ENCODE assay signal across 8 cellular contexts in genomic region chr2:219029829-219030165, GRCh38. TPM values are rescaled to one million over a fixed set of nuclear protein-coding genes. Genes with fewer than 3 reads are reported as not detected.
DNase-seq lines count a peak whose midpoint lies in the region; ATAC-seq and TF ChIP-seq lines count a peak whose summit lies in the region.

No MANE protein-coding gene starts in this region.

- peaks cover 74% of the 10 kb centered on the region for H3K27me3 Mint-ChIP-seq in central memory CD8-positive, alpha-beta T cell

- no peaks in the 10 kb centered on the region for H3K4me1 Mint-ChIP-seq in central memory CD8-positive, alpha-beta T cell

- ATAC-seq in HG02938 (IDR thresholded peaks at IDR 0.05; ENCODE audit: unreplicated experiment) = peak; percentile 75
- ATAC-seq in activated CD4-positive, CD25-positive, alpha-beta regulatory T cell treated with anti-CD3 and anti-CD28 coated beads, Interleukin-2, amount 50 U/mL, for 24 hours = peak; percentile 72 to 77
- peak; percentile 76 for ATAC-seq in central memory CD8-positive, alpha-beta T cell (replicated peaks; ENCODE audit: extremely low read depth, poor library complexity, severe bottlenecking)
- ATAC-seq in left lobe of liver = peak; percentile 100
- ATAC-seq in HG02870 (IDR thresholded peaks at IDR 0.05; ENCODE audit: unreplicated experiment) = no peak

- DNase-seq in NCI-H2196 treated with DMSO at 0.1 percent for 48 hours (lab: John Stamatoyannopoulos, UW; ENCODE audit: unreplicated experiment) = peak; percentile 61
- DNase-seq in central memory CD8-positive, alpha-beta T cell (ENCODE audit: low spot score in 2 of 2) = peak; percentile 57 to 73
- DNase-seq in left lobe of liver (ENCODE audit: low spot score) = peak; percentile 86
- peak; percentile 78 for DNase-seq in stimulated activated CD4-positive, alpha-beta T cell treated with anti-CD3 and anti-CD28 coated beads, Interleukin-4, amount 100 ng/mL, for 24 hours

- H3K9me3 Mint-ChIP-seq in central memory CD8-positive, alpha-beta T cell = no peaks in the 10 kb centered on the region

- no peak overlapping the region for H3K27ac Mint-ChIP-seq in central memory CD8-positive, alpha-beta T cell (ENCODE audit: low read depth)

- H3K4me3 Mint-ChIP-seq in central memory CD8-positive, alpha-beta T cell = no peak overlapping the region

- TF ChIP-seq CTCF in GM12873 (IDR thresholded peaks at IDR 0.05; ENCODE audit: insufficient read depth, low read depth, low read length, missing control alignments) = peak; percentile 97

- peaks cover 3% of the 10 kb centered on the region for H3K36me3 Mint-ChIP-seq in central memory CD8-positive, alpha-beta T cell (ENCODE audit: insufficient read depth)

RNA-seq across cellular contexts. Expression of gene CFAP65, which starts 11.5 kb away (rescaled TPM):
- total RNA-seq in left lobe of liver = 0.05 TPM

RNA-seq across cellular contexts. Expression of gene IHH, which starts 30.9 kb away (rescaled TPM):
- 4.9 TPM for total RNA-seq in left lobe of liver

RNA-seq across cellular contexts. Expression of gene CRYBA2, which starts 36.6 kb away (rescaled TPM):
- total RNA-seq in left lobe of liver = not detected

RNA-seq across cellular contexts. Expression of gene FEV, which starts 44.8 kb away (rescaled TPM):
- not detected for total RNA-seq in left lobe of liver
